ENCODE assay signal across 11 cellular contexts in the genomic region with DNA sequence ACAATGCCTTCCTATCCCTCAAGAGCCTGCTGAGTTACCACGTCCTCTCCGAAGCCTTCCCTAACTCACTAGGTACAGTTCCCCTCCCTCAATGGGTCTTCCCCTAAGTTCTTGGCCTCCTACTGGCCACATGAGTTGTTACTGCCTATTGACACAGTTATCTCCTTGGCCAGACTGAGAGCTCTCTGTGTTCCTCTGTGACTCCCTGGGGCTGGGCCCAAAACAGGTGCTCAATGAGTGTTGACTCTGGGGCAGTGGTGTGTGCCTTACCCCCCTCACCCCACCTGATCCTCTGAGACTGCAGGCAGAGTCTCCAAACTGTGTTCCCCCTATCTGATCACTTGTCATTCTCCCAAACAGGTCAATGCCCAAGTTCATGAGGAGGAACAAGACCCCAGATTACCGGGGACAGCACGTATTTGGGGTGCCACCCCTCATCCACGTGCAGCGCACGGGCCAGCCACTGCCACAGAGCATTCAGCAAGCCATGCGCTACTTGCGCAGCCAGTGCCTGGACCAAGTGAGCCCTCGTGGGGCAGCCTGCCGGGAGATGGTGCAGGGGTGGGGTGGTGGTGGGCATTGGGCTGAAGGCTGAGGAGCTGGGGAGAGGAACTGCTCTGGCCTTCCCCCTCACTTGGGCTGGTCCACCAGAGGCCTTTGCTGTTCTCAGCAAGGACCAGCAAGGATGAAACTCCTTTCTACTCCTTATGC.
DNase-seq lines count a peak whose midpoint lies in the region; ATAC-seq and TF ChIP-seq lines count a peak whose summit lies in the region.
"Had no signal": no experiment of that assay in that cellular context is flagged by ENCODE, and none has a peak within 500 bp of the region (broad histone marks: within the 10 kb centered on the region; RNA-seq: fewer than 3 reads in every experiment).

No MANE protein-coding gene starts in this region.

- no peaks in the 10 kb centered on the region for H3K79me2 ChIP-seq in mammary epithelial cell (ENCODE audit: insufficient read depth, low read length)

- no TSS peak for BruUV-seq in mammary epithelial cell (replicated peaks; lab: Mats Ljungman, UMichigan)

- no peak overlapping the region for H2AFZ ChIP-seq in mammary epithelial cell (ENCODE audit: low read depth, low read length)

- H3K9ac ChIP-seq in mammary epithelial cell (ENCODE audit: insufficient read depth, low read length), result no peak overlapping the region

- no peaks in the 10 kb centered on the region for H3K36me3 ChIP-seq in mammary epithelial cell (ENCODE audit: insufficient read depth, low read length)
- peaks cover 0 to 98% of the 10 kb centered on the region in 2 donors for H3K36me3 ChIP-seq in left lung

- ATAC-seq in HG02885 (IDR thresholded peaks at IDR 0.05; ENCODE audit: poor library complexity, unreplicated experiment) (peak; percentile 60), left lung (peak; percentile 34)

- no peak overlapping the region for H3K27ac ChIP-seq in mammary epithelial cell (ENCODE audit: insufficient read depth, low read depth, low read length)
- H3K27ac ChIP-seq in left lung, result no peak overlapping the region

- dilution Hi-C loops in mammary epithelial cell (cut with HindIII; ENCODE audit: low sequenced_read_pairs), result no loop called here

- H3K4me3 ChIP-seq in mammary epithelial cell (replicated peaks in 1 of 3; ENCODE audit: insufficient read depth in 1 of 3, low read depth in 2 of 3, low read length in 3 of 3), result no peak overlapping the region
- no peak overlapping the region for H3K4me3 ChIP-seq in left lung
- H3K4me3 ChIP-seq: smooth muscle cell had no signal

- peaks cover 4% of the 10 kb centered on the region for H3K9me3 ChIP-seq in mammary epithelial cell (replicated peaks; ENCODE audit: insufficient read depth, low read length)
- no peaks in the 10 kb centered on the region for H3K9me3 ChIP-seq in left lung
- H3K9me3 ChIP-seq: Caco-2 had no signal

- H3K4me1 ChIP-seq in mammary epithelial cell (ENCODE audit: insufficient read depth, low read length) (no peaks in the 10 kb centered on the region), left lung (no peaks in the 10 kb centered on the region)
- H3K4me1 ChIP-seq: Caco-2 had no signal

- CTCF ChIA-PET in mammary epithelial cell (lab: Charles Lee; ENCODE audit: low non-redundant PET), result no interaction called here

- intact Hi-C loops in mammary epithelial cell (cut with micrococcal nuclease) (no loop called here), left lung (cut with DNase I) (no loop called here)

- H3K4me2 ChIP-seq in mammary epithelial cell (ENCODE audit: insufficient read depth, low read depth, low read length), result no peak overlapping the region
- H3K4me2 ChIP-seq: smooth muscle cell had no signal

- peak; percentile 8 for DNase-seq in EH (ENCODE audit: low read depth)
- DNase-seq in mammary epithelial cell, result no peak
- DNase-seq in left lung, result peak in 1 of 2 donors; percentile 27
- no peak for DNase-seq in ecto neural progenitor cell (ENCODE audit: low spot score)
- DNase-seq in nucleus accumbens (lab: John Stamatoyannopoulos, UW), result no peak
- DNase-seq in GM19240 (ENCODE audit: insufficient read length, low spot score), result no peak
- no peak for DNase-seq in G401 (ENCODE audit: low spot score)
- DNase-seq: activated naive CD4-positive, alpha-beta T cell treated with Interleukin-2 at 50 U/mL for 16 hours; Caco-2 had no signal

- H3K27me3 ChIP-seq in mammary epithelial cell (ENCODE audit: insufficient read depth, low read length) (no peaks in the 10 kb centered on the region), left lung (no peaks in the 10 kb centered on the region)

- TF ChIP-seq CTCF in mammary epithelial cell (conservative IDR thresholded peaks at IDR 0.05 in 1 of 2, IDR thresholded peaks at IDR 0.05 in 1 of 2; ENCODE audit: extremely low read depth in 1 of 2, insufficient read depth in 1 of 2, low read depth in 1 of 2, low read length in 2 of 2) (peak; percentile 10 to 24), left lung (IDR thresholded peaks at IDR 0.05) (no peak)

- H4K20me1 ChIP-seq in mammary epithelial cell (ENCODE audit: insufficient read depth, low read length), result no peaks in the 10 kb centered on the region

- in situ Hi-C loops in mammary epithelial cell (cut with MboI; ENCODE audit: low sequenced_read_pairs in 2 of 2), result loop anchor here (10.0 to 25.0 kb wide), 3 partner anchors 215 to 533 kb away; no protein-coding TSS in a partner anchor
- in situ Hi-C loops in G401 (cut with HindIII; ENCODE audit: low sequenced_read_pairs), result no loop called here

- 94% methylated on average over 9 of the region's 11 CpGs for WGBS in mammary epithelial cell (ENCODE audit: low coverage, missing lambda C conversion rate)

Comparison
In these comparisons a context has a peak if more than half of its experiments do, and no peak if none do; other contexts are left out.
1. CTCF ChIP-seq: peak in mammary epithelial cell (2 of 2); none in left lung (0 of 2).